ENCODE assay signal across 28 cellular contexts in the genomic region with DNA sequence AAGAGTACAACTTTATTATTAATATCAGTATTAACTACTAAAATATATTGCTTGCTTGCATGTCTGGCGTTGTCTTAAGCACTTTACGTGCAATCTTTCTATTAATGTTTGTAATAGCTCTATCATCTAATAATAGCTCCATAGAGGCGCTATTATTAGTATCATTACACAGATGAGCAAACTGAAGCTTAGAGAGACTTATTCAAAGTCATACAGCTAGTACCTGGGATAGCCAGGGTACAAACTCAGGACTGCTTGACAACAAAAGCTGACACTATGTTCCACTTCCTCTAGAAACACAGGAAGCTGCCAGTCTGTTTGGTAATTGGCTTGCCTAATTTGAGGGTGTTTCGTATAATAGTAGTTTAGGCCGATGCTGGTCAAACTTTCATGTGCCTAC.
DNase-seq lines count a peak whose midpoint lies in the region.
"Had no signal": no experiment of that assay in that cellular context is flagged by ENCODE, and none has a peak within 500 bp of the region (broad histone marks: within the 10 kb centered on the region; RNA-seq: fewer than 3 reads in every experiment).

No MANE protein-coding gene starts in this region.

- H3K27ac ChIP-seq in caudate nucleus (ENCODE audit: low read depth, low read length), result no peak overlapping the region
- H3K27ac ChIP-seq: 22Rv1; A549; BLaER1; BLaER1 treated with 17β-estradiol and CSF1 and Interleukin-3, amounts not matched to agents 10 nM and 100 nM; C4-2B had no signal

- DNase-seq in NCI-H446 treated with DMSO at 0.1 percent for 48 hours (lab: John Stamatoyannopoulos, UW) (peak; percentile 2), NCI-H446 (lab: John Stamatoyannopoulos, UW) (no peak), NCI-H69 (lab: John Stamatoyannopoulos, UW) (peak; percentile 36), caudate nucleus (lab: John Stamatoyannopoulos, UW) (no peak)
- DNase-seq: 8988T; ACHN; AML-193; BE2C; C1 segment of cervical spinal cord; Caco-2; Calu3; CD4-positive, alpha-beta memory T cell; CD4-positive, alpha-beta T cell; CD4-positive, CD25-positive, alpha-beta regulatory T cell; CD8-positive, alpha-beta memory T cell; CD8-positive, alpha-beta T cell; DMS 273 treated with DMSO at 0.1 percent for 48 hours; DMS153; DMS53; DMS79; DMS79 treated with DMSO at 0.1 percent for 48 hours; DND-41; EL had no signal

Comparison
In these comparisons a context has a peak if more than half of its experiments do, and no peak if none do; other contexts are left out.
1. DNase-seq: peak in NCI-H446 treated with DMSO at 0.1 percent for 48 hours (single experiment) and NCI-H69 (single experiment); none in NCI-H446 (0 of 2) and caudate nucleus (0 of 61).